ENCODE assay signal across 8 cellular contexts in the genomic region with DNA sequence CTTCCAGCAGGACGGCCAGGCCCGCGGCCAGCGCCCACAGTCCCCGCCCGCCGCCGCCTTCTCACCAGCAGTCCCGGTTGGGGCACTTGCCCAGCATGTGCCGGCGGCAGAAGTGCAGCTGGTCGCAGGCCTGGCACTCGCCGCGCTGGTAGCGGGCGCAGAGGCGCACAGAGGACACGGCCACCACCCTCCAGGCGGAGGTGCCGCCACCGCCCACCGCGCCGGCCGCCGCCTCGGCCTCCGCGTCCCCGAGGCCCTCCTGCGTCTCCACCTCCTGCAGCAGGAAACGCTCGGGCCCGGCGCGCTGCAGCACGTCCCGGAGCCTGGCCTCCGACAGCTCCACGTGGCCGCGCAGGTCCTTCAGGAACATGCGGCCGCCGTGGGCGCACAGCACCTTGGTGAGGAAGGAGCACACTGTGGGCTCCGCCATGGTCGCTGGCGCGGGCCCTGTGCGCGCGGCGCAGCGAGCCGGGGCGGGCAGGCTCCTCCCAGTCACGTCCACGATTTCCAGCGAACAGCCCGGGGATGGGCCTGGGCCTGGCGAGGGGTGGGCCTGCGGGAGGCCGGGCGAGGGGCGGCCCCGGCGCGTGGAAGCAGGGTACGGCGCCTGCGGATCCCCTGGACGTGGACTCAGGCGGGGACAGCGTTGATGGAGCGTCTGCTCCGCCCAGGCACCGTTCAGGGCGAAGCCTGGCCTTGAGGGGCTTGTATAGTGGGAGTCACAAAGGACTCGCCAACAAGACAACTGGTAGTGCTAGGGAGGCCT. TPM values are rescaled to one million over a fixed set of nuclear protein-coding genes. Genes with fewer than 3 reads are reported as not detected.
DNase-seq lines count a peak whose midpoint lies in the region; ATAC-seq and TF ChIP-seq lines count a peak whose summit lies in the region.

ZC3HAV1L (minus strand) TSS at position 455 of the 766 bp plus-strand sequence; CDS start at position 430, 25 bp downstream.

- H3K9me3 Mint-ChIP-seq in stimulated activated naive CD8-positive, alpha-beta T cell treated with anti-CD3 and anti-CD28 coated beads, Interleukin-15, amount 100 ng/mL, for 72 hours = no peaks in the 10 kb centered on the region

- H3K36me3 ChIP-seq in BJ (ENCODE audit: control insufficient read depth, insufficient read depth, low read length) = peaks cover 9% of the 10 kb centered on the region

- peak; percentile 74 for TF ChIP-seq POLR2A in GM18951 (IDR thresholded peaks at IDR 0.05; ENCODE audit: extremely low read depth, insufficient read depth, insufficient read length)

- peaks cover 32% of the 10 kb centered on the region for H3K4me1 Mint-ChIP-seq in stimulated activated naive CD8-positive, alpha-beta T cell treated with anti-CD3 and anti-CD28 coated beads, Interleukin-15, amount 100 ng/mL, for 72 hours

- TF ChIP-seq CTCF in BJ (IDR thresholded peaks at IDR 0.05; ENCODE audit: insufficient read depth, low read depth, low read length) = no peak

- H3K27me3 ChIP-seq in BJ (ENCODE audit: control insufficient read depth, insufficient read depth, low read length) = no peaks in the 10 kb centered on the region

- in situ Hi-C loops in GM18951 (cut with MboI; ENCODE audit: low sequenced_read_pairs, unreplicated experiment) = no loop called here

- H3K4me3 ChIP-seq in BJ (ENCODE audit: low read depth, low read length) = peak within 1 kb of the TSS; percentile 62

- POLR2A ChIA-PET in BJ (lab: Charles Lee) = no interaction called here
- POLR2A ChIA-PET in activated CD8-positive, alpha-beta memory T cell treated with anti-CD3 and anti-CD28 coated beads for 36 hours (lab: Charles Lee) = interaction anchor here (1.1 to 1.4 kb wide), 2 partner anchors 98 to 324 kb away, joined by 3 read pairs; partner anchors contain the start of gene LUC7L2

- peak within 1 kb of the TSS; percentile 83 to 88 for H3K4me3 Mint-ChIP-seq in stimulated activated naive CD8-positive, alpha-beta T cell treated with anti-CD3 and anti-CD28 coated beads, Interleukin-15, amount 100 ng/mL, for 72 hours

- CTCF ChIA-PET in BJ (lab: Yijun Ruan, JAX) = interaction anchor here (1.2 to 2.3 kb wide), 5 partner anchors 12 to 39 kb away, joined by 4 to 9 read pairs (median 6); no protein-coding TSS in a partner anchor
- CTCF ChIA-PET in activated CD8-positive, alpha-beta memory T cell treated with anti-CD3 and anti-CD28 coated beads for 36 hours (lab: Charles Lee) = interaction anchor here (1.9 kb wide), 1 partner anchor 149 kb away, joined by 4 read pairs; no protein-coding TSS in a partner anchor

- H3K27ac Mint-ChIP-seq in stimulated activated naive CD8-positive, alpha-beta T cell treated with anti-CD3 and anti-CD28 coated beads, Interleukin-15, amount 100 ng/mL, for 72 hours = peak within 1 kb of the TSS; percentile 85 to 91

- DNase-seq in BJ (ENCODE audit: low read depth) (no peak), NCI-H446 (lab: John Stamatoyannopoulos, UW) (peak; percentile 15 to 80), epidermal melanocyte (ENCODE audit: insufficient read length, low spot score) (peak; percentile 58), mucosa of gallbladder (ENCODE audit: low spot score) (peak; percentile 48)
- DNase-seq in stimulated activated naive CD8-positive, alpha-beta T cell treated with anti-CD3 and anti-CD28 coated beads, Interleukin-15, amount 100 ng/mL, for 72 hours = peak; percentile 60 to 65

- ATAC-seq in HG03135 (IDR thresholded peaks at IDR 0.05; ENCODE audit: unreplicated experiment) = peak; percentile 71
- ATAC-seq in stimulated activated naive CD8-positive, alpha-beta T cell treated with anti-CD3 and anti-CD28 coated beads, Interleukin-15, amount 100 ng/mL, for 72 hours = peak; percentile 86

- no peaks in the 10 kb centered on the region for H3K27me3 Mint-ChIP-seq in stimulated activated naive CD8-positive, alpha-beta T cell treated with anti-CD3 and anti-CD28 coated beads, Interleukin-15, amount 100 ng/mL, for 72 hours

RNA-seq across cellular contexts. Expression of gene ZC3HAV1L, which starts in this region (rescaled TPM):
- polyA plus RNA-seq in BJ (2011; rRNA removed) = 7.6 and 10.0 TPM in 2 replicates
- polyA minus RNA-seq in BJ (2011; rRNA and poly(A)+ RNA removed) = 5.1 and 5.7 TPM in 2 replicates
- total RNA-seq in activated CD8-positive, alpha-beta memory T cell treated with anti-CD3 and anti-CD28 coated beads for 36 hours = 10 to 100 TPM; 24.9 to 25.0 TPM
- 9.0 TPM for total RNA-seq in mucosa of gallbladder
